Comparison of ENCODE assay signal across 1 cellular context in the genomic region with DNA sequence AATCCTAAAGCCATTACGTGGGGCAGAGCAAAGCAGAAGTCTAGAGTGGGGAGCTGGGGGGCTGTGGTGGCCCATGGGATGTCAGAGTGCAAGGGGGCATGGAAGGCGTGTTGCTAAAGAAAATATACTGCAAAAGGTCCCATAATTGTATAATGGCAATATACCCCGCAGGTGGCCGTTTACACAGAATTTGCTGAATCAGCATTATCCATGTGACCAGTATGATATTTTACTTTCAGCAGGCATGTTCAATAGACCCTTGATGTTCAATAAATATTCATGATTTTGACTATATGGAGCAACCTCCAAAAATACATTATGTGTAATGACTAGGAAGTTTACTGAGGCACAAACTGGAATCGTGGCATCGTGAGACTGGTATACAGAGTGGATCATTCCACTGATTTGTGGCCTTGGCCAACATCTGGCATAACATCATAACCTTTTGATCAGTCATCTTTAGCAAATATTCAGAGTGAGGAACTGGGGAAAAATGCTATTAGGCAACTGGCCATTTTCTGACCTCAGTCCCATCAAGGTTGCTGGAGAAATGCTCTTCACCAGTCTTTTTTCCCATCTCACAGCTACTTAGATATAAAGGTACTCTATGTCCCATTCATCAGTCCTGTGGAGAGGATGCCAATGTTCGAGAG.
TF ChIP-seq lines count a peak whose summit lies in the region.

No MANE protein-coding gene starts in this region.

TF ChIP-seq in GM23338, 12 proteins besides CTCF, POLR2A, EP300 and RAD21 (continued from another document):
- TF ChIP-seq, protein P1, sequence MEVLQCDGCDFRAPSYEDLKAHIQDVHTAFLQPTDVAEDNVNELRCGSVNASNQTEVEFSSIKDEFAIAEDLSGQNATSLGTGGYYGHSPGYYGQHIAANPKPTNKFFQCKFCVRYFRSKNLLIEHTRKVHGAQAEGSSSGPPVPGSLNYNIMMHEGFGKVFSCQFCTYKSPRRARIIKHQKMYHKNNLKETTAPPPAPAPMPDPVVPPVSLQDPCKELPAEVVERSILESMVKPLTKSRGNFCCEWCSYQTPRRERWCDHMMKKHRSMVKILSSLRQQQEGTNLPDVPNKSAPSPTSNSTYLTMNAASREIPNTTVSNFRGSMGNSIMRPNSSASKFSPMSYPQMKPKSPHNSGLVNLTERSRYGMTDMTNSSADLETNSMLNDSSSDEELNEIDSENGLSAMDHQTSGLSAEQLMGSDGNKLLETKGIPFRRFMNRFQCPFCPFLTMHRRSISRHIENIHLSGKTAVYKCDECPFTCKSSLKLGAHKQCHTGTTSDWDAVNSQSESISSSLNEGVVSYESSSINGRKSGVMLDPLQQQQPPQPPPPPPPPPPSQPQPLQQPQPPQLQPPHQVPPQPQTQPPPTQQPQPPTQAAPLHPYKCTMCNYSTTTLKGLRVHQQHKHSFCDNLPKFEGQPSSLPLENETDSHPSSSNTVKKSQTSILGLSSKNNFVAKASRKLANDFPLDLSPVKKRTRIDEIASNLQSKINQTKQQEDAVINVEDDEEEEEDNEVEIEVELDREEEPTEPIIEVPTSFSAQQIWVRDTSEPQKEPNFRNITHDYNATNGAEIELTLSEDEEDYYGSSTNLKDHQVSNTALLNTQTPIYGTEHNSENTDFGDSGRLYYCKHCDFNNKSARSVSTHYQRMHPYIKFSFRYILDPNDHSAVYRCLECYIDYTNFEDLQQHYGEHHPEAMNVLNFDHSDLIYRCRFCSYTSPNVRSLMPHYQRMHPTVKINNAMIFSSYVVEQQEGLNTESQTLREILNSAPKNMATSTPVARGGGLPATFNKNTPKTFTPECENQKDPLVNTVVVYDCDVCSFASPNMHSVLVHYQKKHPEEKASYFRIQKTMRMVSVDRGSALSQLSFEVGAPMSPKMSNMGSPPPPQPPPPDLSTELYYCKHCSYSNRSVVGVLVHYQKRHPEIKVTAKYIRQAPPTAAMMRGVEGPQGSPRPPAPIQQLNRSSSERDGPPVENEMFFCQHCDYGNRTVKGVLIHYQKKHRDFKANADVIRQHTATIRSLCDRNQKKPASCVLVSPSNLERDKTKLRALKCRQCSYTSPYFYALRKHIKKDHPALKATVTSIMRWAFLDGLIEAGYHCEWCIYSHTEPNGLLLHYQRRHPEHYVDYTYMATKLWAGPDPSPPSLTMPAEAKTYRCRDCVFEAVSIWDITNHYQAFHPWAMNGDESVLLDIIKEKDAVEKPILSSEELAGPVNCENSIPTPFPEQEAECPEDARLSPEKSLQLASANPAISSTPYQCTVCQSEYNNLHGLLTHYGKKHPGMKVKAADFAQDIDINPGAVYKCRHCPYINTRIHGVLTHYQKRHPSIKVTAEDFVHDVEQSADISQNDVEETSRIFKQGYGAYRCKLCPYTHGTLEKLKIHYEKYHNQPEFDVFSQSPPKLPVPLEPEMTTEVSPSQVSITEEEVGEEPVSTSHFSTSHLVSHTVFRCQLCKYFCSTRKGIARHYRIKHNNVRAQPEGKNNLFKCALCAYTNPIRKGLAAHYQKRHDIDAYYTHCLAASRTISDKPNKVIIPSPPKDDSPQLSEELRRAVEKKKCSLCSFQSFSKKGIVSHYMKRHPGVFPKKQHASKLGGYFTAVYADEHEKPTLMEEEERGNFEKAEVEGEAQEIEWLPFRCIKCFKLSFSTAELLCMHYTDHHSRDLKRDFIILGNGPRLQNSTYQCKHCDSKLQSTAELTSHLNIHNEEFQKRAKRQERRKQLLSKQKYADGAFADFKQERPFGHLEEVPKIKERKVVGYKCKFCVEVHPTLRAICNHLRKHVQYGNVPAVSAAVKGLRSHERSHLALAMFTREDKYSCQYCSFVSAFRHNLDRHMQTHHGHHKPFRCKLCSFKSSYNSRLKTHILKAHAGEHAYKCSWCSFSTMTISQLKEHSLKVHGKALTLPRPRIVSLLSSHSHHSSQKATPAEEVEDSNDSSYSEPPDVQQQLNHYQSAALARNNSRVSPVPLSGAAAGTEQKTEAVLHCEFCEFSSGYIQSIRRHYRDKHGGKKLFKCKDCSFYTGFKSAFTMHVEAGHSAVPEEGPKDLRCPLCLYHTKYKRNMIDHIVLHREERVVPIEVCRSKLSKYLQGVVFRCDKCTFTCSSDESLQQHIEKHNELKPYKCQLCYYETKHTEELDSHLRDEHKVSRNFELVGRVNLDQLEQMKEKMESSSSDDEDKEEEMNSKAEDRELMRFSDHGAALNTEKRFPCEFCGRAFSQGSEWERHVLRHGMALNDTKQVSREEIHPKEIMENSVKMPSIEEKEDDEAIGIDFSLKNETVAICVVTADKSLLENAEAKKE (CRISPR knock-in tag; IDR thresholded peaks at IDR 0.05) = no peak
- TF ChIP-seq EZH2 (IDR thresholded peaks at IDR 0.05; ENCODE audit: low read depth, unreplicated experiment) (no peak), JUNB (IDR thresholded peaks at IDR 0.05; ENCODE audit: unreplicated experiment) (no peak), CREB1 (CRISPR knock-in tag; IDR thresholded peaks at IDR 0.05; ENCODE audit: low read depth) (no peak)
- TF ChIP-seq, protein P2, sequence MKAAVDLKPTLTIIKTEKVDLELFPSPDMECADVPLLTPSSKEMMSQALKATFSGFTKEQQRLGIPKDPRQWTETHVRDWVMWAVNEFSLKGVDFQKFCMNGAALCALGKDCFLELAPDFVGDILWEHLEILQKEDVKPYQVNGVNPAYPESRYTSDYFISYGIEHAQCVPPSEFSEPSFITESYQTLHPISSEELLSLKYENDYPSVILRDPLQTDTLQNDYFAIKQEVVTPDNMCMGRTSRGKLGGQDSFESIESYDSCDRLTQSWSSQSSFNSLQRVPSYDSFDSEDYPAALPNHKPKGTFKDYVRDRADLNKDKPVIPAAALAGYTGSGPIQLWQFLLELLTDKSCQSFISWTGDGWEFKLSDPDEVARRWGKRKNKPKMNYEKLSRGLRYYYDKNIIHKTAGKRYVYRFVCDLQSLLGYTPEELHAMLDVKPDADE (IDR thresholded peaks at IDR 0.05) = no peak
